In genomic region chr4:112927544-112927943, GRCh38 we compare ENCODE assay signal across 13 cellular contexts.
"Had no signal": no experiment of that assay in that cellular context is flagged by ENCODE, and none has a peak within 500 bp of the region (broad histone marks: within the 10 kb centered on the region; RNA-seq: fewer than 3 reads in every experiment).

No MANE protein-coding gene starts in this region.

- H3K27ac Mint-ChIP-seq: activated naive CD8-positive, alpha-beta T cell treated with anti-CD3 and anti-CD28 coated beads for 36 hours; natural killer cell treated with Interleukin-12 subunit alpha and Interleukin-12 subunit beta and Interleukin-15 and Interleukin-18, amount 100 ng/mL, for 72 hours; stimulated activated naive CD8-positive, alpha-beta T cell treated with anti-CD3 and anti-CD28 coated beads, Interleukin-15, Interleukin-2, amounts not matched to agents 100 ng/mL and 50 ng/mL, for 24 hours; T-helper 2 cell treated with Interferon-gamma antibody and Interleukin-4, amounts not matched to agents 5 μg/mL and 100 μg/mL, for 36 hours had no signal

- H3K4me3 Mint-ChIP-seq: activated naive CD8-positive, alpha-beta T cell treated with anti-CD3 and anti-CD28 coated beads for 36 hours; activated T-cell treated with anti-CD3 and anti-CD28 coated beads, Interleukin-2, amount 50 U/mL, for 4 hours; natural killer cell treated with Interleukin-12 subunit alpha and Interleukin-12 subunit beta and Interleukin-15 and Interleukin-18, amount 100 ng/mL, for 72 hours; stimulated activated naive CD8-positive, alpha-beta T cell treated with anti-CD3 and anti-CD28 coated beads, Interleukin-15, Interleukin-2, amounts not matched to agents 100 ng/mL and 50 ng/mL, for 24 hours; T-helper 2 cell treated with Interferon-gamma antibody and Interleukin-4, amounts not matched to agents 5 μg/mL and 100 μg/mL, for 36 hours had no signal

- H3K9me3 ChIP-seq: psoas muscle, thoracic aorta had no signal

- H3K36me3 Mint-ChIP-seq: activated naive CD8-positive, alpha-beta T cell treated with anti-CD3 and anti-CD28 coated beads for 36 hours; natural killer cell treated with Interleukin-12 subunit alpha and Interleukin-12 subunit beta and Interleukin-15 and Interleukin-18, amount 100 ng/mL, for 72 hours had no signal

- H3K4me1 ChIP-seq: psoas muscle had no signal

- H3K27ac ChIP-seq: psoas muscle, thoracic aorta had no signal

- H3K36me3 ChIP-seq: thoracic aorta had no signal

- H3K9me3 Mint-ChIP-seq: activated naive CD8-positive, alpha-beta T cell treated with anti-CD3 and anti-CD28 coated beads for 36 hours; activated T-cell treated with anti-CD3 and anti-CD28 coated beads, Interleukin-2, amount 50 U/mL, for 4 hours; natural killer cell treated with Interleukin-12 subunit alpha and Interleukin-12 subunit beta and Interleukin-15 and Interleukin-18, amount 100 ng/mL, for 72 hours; stimulated activated naive CD8-positive, alpha-beta T cell treated with anti-CD3 and anti-CD28 coated beads, Interleukin-15, Interleukin-2, amounts not matched to agents 100 ng/mL and 50 ng/mL, for 24 hours; T-helper 2 cell treated with Interferon-gamma antibody and Interleukin-4, amounts not matched to agents 5 μg/mL and 100 μg/mL, for 36 hours had no signal

- H3K4me3 ChIP-seq: lung, psoas muscle, thoracic aorta had no signal

- DNase-seq: activated CD4-positive, alpha-beta T cell treated with anti-CD3 and anti-CD28 coated beads, Interleukin-2, amount 50 U/mL, for 1 hour; activated gamma-delta T cell treated with Interleukin-2 at 50 U/mL for 16 hours; activated naive CD8-positive, alpha-beta T cell treated with anti-CD3 and anti-CD28 coated beads for 36 hours; activated T-cell treated with anti-CD3 and anti-CD28 coated beads, Interleukin-2, amount 50 U/mL, for 4 hours; anterior cingulate cortex; left cardiac atrium; psoas muscle; stimulated activated CD4-positive, alpha-beta T cell treated with anti-CD3 and anti-CD28 coated beads, Interleukin-4, amount 100 ng/mL, for 24 hours had no signal
